ENCODE assay signal across 15 cellular contexts in genomic region chr7:102220929-102221850, GRCh38.
DNase-seq lines count a peak whose midpoint lies in the region; ATAC-seq, FAIRE-seq and TF ChIP-seq lines count a peak whose summit lies in the region.
"Had no signal": no experiment of that assay in that cellular context is flagged by ENCODE, and none has a peak within 500 bp of the region (broad histone marks: within the 10 kb centered on the region; RNA-seq: fewer than 3 reads in every experiment).

No MANE protein-coding gene starts in this region.

- H2AFZ ChIP-seq in neuronal stem cell (ENCODE audit: low read length) = no peak overlapping the region

- no peak overlapping the region for H3K23ac ChIP-seq in neuronal stem cell (ENCODE audit: low read depth, low read length, poor library complexity)

- no peak overlapping the region for H3K4ac ChIP-seq in neuronal stem cell (ENCODE audit: low read length)

- no peak overlapping the region for H2BK5ac ChIP-seq in neuronal stem cell (ENCODE audit: low read length)

- H3K9me3 ChIP-seq in RWPE2 (ENCODE audit: severe bottlenecking) (no peaks in the 10 kb centered on the region), neuronal stem cell (replicated peaks in 1 of 2; ENCODE audit: control insufficient read depth in 2 of 2, insufficient read depth in 1 of 2, low read depth in 1 of 2, low read length in 2 of 2) (no peaks in the 10 kb centered on the region)

- WGBS in neuronal stem cell (ENCODE audit: extremely low coverage in 2 of 2, insufficient read length in 2 of 2, insufficient replicate concordance in 1 of 2), 2 donors = no CpG with 5 or more reads among the region's 21 CpGs

- H3K4me1 ChIP-seq in RWPE2 (ENCODE audit: insufficient read depth, poor library complexity, severe bottlenecking) (peaks cover 17% of the 10 kb centered on the region), neuronal stem cell (ENCODE audit: control insufficient read depth in 2 of 2, insufficient read depth in 1 of 2, low read depth in 1 of 2, low read length in 2 of 2) (no peaks in the 10 kb centered on the region)

- peak; percentile 91 for ATAC-seq in RWPE2 (ENCODE audit: low read depth)
- no peak for ATAC-seq in activated naive CD8-positive, alpha-beta T cell treated with anti-CD3 and anti-CD28 coated beads, Interleukin-2, amount 50 U/mL, for 24 hours
- ATAC-seq: activated CD8-positive, alpha-beta T cell treated with anti-CD3 and anti-CD28 coated beads, Interleukin-2, amount 10 ng/mL, durations not matched to agents 7 days and 5 days had no signal

- H3K9ac ChIP-seq in neuronal stem cell (ENCODE audit: low read depth, low read length, poor library complexity) = peak overlapping the region; percentile 44

- H3K27me3 Mint-ChIP-seq in activated naive CD8-positive, alpha-beta T cell treated with anti-CD3 and anti-CD28 coated beads, Interleukin-2, amount 50 U/mL, for 24 hours = no peaks in the 10 kb centered on the region

- no peak overlapping the region for H3K4me2 ChIP-seq in neuronal stem cell (ENCODE audit: insufficient read depth, low read length, poor library complexity, severe bottlenecking)

- H3K27me3 ChIP-seq in RWPE2 (ENCODE audit: insufficient read depth, poor library complexity, severe bottlenecking) = no peaks in the 10 kb centered on the region
- no peaks in the 10 kb centered on the region for H3K27me3 ChIP-seq in neuronal stem cell (ENCODE audit: control insufficient read depth in 3 of 3, insufficient read depth in 3 of 3, low read depth in 1 of 3, low read length in 3 of 3)

- H2BK12ac ChIP-seq in neuronal stem cell (ENCODE audit: low read length) = no peak overlapping the region

- H3K36me3 Mint-ChIP-seq in activated naive CD8-positive, alpha-beta T cell treated with anti-CD3 and anti-CD28 coated beads, Interleukin-2, amount 50 U/mL, for 24 hours (ENCODE audit: low read depth) = peaks cover 2% of the 10 kb centered on the region

- DNase-seq in G401 (ENCODE audit: low spot score) (peak; percentile 18), RWPE2 (ENCODE audit: low spot score) (no peak), epithelial cell of esophagus (ENCODE audit: low read depth) (peak; percentile 70), neuronal stem cell (ENCODE audit: low spot score) (no peak), GM19239 (ENCODE audit: insufficient read length, low spot score) (no peak), cardiac septum (ENCODE audit: low spot score) (no peak), NCI-H2107 treated with DMSO at 0.1 percent for 48 hours (lab: John Stamatoyannopoulos, UW; ENCODE audit: unreplicated experiment) (no peak)
- DNase-seq in activated naive CD8-positive, alpha-beta T cell treated with anti-CD3 and anti-CD28 coated beads, Interleukin-2, amount 50 U/mL, for 24 hours = no peak
- DNase-seq: activated CD8-positive, alpha-beta T cell treated with anti-CD3 and anti-CD28 coated beads, Interleukin-2, amount 10 ng/mL, durations not matched to agents 7 days and 5 days; activated effector memory CD4-positive, alpha-beta T cell treated with Interleukin-2 at 50 U/mL for 16 hours; DMS 273 treated with DMSO at 0.1 percent for 48 hours; stimulated activated CD4-positive, alpha-beta T cell treated with anti-CD3 and anti-CD28 coated beads, Interleukin-15, amount 100 ng/mL, for 24 hours; substantia nigra had no signal

- H3K4me3 ChIP-seq in RWPE2 (ENCODE audit: severe bottlenecking) = no peak overlapping the region
- H3K4me3 ChIP-seq in epithelial cell of esophagus (ENCODE audit: low read length) = no peak overlapping the region
- H3K4me3 ChIP-seq in neuronal stem cell (ENCODE audit: low read length in 2 of 2) = no peak overlapping the region

- H3K4me3 Mint-ChIP-seq in activated naive CD8-positive, alpha-beta T cell treated with anti-CD3 and anti-CD28 coated beads, Interleukin-2, amount 50 U/mL, for 24 hours = no peak overlapping the region
- H3K4me3 Mint-ChIP-seq: activated CD8-positive, alpha-beta T cell treated with anti-CD3 and anti-CD28 coated beads, Interleukin-2, amount 10 ng/mL, durations not matched to agents 7 days and 5 days had no signal

- no peak overlapping the region for H4K8ac ChIP-seq in neuronal stem cell (ENCODE audit: low read depth, low read length)

- H3K27ac ChIP-seq in RWPE2 (ENCODE audit: poor library complexity, severe bottlenecking) (peak overlapping the region; percentile 78), neuronal stem cell (replicated peaks; ENCODE audit: low read length) (no peak overlapping the region)

- H3K27ac Mint-ChIP-seq in activated naive CD8-positive, alpha-beta T cell treated with anti-CD3 and anti-CD28 coated beads, Interleukin-2, amount 50 U/mL, for 24 hours = no peak overlapping the region
- H3K27ac Mint-ChIP-seq: activated CD8-positive, alpha-beta T cell treated with anti-CD3 and anti-CD28 coated beads, Interleukin-2, amount 10 ng/mL, durations not matched to agents 7 days and 5 days had no signal

- H2BK120ac ChIP-seq in neuronal stem cell (ENCODE audit: low read depth, low read length) = no peak overlapping the region

- intact Hi-C loops in cardiac septum (cut with DNase I) = no loop called here

- TF ChIP-seq CTCF in RWPE2 (IDR thresholded peaks at IDR 0.05; ENCODE audit: poor library complexity, severe bottlenecking) (no peak), epithelial cell of esophagus (IDR thresholded peaks at IDR 0.05; ENCODE audit: insufficient read depth, low read depth, low read length, missing control alignments) (no peak)

- no peak overlapping the region for H3K14ac ChIP-seq in neuronal stem cell (ENCODE audit: low read length)

- peaks cover 5% of the 10 kb centered on the region for H3K79me1 ChIP-seq in neuronal stem cell (ENCODE audit: low read depth, low read length)

- H3K18ac ChIP-seq in neuronal stem cell (ENCODE audit: low read length) = no peak overlapping the region

- H3K36me3 ChIP-seq in RWPE2 (ENCODE audit: low read depth) (no peaks in the 10 kb centered on the region), neuronal stem cell (replicated peaks in 1 of 2; ENCODE audit: control insufficient read depth in 2 of 2, insufficient read depth in 2 of 2, low read length in 2 of 2) (peaks cover 2 to 15% of the 10 kb centered on the region in 2 donors)

- no peak overlapping the region for H2AK5ac ChIP-seq in neuronal stem cell (ENCODE audit: low read depth, low read length)

- no peak for FAIRE-seq in GM19239 (lab: Jason Lieb, UNC)
- FAIRE-seq: TTC549 had no signal

- H4K91ac ChIP-seq in neuronal stem cell (ENCODE audit: low read depth, low read length, poor library complexity) = no peak overlapping the region

- H3K9me3 Mint-ChIP-seq in activated naive CD8-positive, alpha-beta T cell treated with anti-CD3 and anti-CD28 coated beads, Interleukin-2, amount 50 U/mL, for 24 hours = no peaks in the 10 kb centered on the region
- H3K9me3 Mint-ChIP-seq: brain had no signal

- H3K4me1 Mint-ChIP-seq in activated naive CD8-positive, alpha-beta T cell treated with anti-CD3 and anti-CD28 coated beads, Interleukin-2, amount 50 U/mL, for 24 hours = no peaks in the 10 kb centered on the region

- no peak overlapping the region for H2BK15ac ChIP-seq in neuronal stem cell (ENCODE audit: low read length)

- in situ Hi-C loops in G401 (cut with HindIII; ENCODE audit: low sequenced_read_pairs) = no loop called here

Comparison
In these comparisons a context has a peak if more than half of its experiments do, and no peak if none do; other contexts are left out.
1. DNase-seq: peak in G401 (single experiment) and epithelial cell of esophagus (single experiment); none in RWPE2 (single experiment), neuronal stem cell (single experiment), activated naive CD8-positive, alpha-beta T cell treated with anti-CD3 and anti-CD28 coated beads, Interleukin-2, amount 50 U/mL, for 24 hours (single experiment), GM19239 (single experiment), cardiac septum (single experiment) and NCI-H2107 treated with DMSO at 0.1 percent for 48 hours (single experiment).